Comparison of ENCODE assay signal across 2 cellular contexts in the genomic region with DNA sequence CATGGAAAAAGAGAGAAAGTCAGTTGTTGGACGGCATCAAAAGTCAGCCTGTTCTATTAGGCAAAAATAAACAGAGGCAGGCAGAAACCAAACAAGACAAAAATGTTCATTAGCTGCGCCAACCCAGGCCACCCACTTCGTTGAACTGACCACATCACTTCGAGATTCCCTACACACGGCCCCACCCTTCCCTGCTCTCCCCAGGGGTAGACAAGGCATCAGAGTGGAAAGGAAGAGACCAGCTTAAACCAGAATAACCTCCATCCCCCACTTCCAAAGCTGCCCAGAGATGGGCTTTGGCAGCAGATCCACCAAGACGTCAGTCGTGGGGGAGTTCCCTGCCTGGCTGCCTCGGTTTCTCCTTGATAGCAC.
TF ChIP-seq lines count a peak whose summit lies in the region.

No MANE protein-coding gene starts in this region.

TF ChIP-seq in GM23338, 12 proteins besides CTCF, POLR2A, EP300 and RAD21 (continues in another document):
- TF ChIP-seq JUNB (IDR thresholded peaks at IDR 0.05; ENCODE audit: unreplicated experiment) (no peak), EZH2 (IDR thresholded peaks at IDR 0.05; ENCODE audit: low read depth, unreplicated experiment) (no peak), NANOG (IDR thresholded peaks at IDR 0.05; ENCODE audit: borderline replicate concordance) (no peak), POLR2AphosphoS5 (IDR thresholded peaks at IDR 0.05; ENCODE audit: low read depth) (no peak), CREB1 (CRISPR knock-in tag; IDR thresholded peaks at IDR 0.05; ENCODE audit: low read depth) (no peak), ZNF331 (CRISPR knock-in tag; IDR thresholded peaks at IDR 0.05; ENCODE audit: low read depth) (no peak), STAT1 (IDR thresholded peaks at IDR 0.05; ENCODE audit: unreplicated experiment) (no peak)
- TF ChIP-seq, protein P1, sequence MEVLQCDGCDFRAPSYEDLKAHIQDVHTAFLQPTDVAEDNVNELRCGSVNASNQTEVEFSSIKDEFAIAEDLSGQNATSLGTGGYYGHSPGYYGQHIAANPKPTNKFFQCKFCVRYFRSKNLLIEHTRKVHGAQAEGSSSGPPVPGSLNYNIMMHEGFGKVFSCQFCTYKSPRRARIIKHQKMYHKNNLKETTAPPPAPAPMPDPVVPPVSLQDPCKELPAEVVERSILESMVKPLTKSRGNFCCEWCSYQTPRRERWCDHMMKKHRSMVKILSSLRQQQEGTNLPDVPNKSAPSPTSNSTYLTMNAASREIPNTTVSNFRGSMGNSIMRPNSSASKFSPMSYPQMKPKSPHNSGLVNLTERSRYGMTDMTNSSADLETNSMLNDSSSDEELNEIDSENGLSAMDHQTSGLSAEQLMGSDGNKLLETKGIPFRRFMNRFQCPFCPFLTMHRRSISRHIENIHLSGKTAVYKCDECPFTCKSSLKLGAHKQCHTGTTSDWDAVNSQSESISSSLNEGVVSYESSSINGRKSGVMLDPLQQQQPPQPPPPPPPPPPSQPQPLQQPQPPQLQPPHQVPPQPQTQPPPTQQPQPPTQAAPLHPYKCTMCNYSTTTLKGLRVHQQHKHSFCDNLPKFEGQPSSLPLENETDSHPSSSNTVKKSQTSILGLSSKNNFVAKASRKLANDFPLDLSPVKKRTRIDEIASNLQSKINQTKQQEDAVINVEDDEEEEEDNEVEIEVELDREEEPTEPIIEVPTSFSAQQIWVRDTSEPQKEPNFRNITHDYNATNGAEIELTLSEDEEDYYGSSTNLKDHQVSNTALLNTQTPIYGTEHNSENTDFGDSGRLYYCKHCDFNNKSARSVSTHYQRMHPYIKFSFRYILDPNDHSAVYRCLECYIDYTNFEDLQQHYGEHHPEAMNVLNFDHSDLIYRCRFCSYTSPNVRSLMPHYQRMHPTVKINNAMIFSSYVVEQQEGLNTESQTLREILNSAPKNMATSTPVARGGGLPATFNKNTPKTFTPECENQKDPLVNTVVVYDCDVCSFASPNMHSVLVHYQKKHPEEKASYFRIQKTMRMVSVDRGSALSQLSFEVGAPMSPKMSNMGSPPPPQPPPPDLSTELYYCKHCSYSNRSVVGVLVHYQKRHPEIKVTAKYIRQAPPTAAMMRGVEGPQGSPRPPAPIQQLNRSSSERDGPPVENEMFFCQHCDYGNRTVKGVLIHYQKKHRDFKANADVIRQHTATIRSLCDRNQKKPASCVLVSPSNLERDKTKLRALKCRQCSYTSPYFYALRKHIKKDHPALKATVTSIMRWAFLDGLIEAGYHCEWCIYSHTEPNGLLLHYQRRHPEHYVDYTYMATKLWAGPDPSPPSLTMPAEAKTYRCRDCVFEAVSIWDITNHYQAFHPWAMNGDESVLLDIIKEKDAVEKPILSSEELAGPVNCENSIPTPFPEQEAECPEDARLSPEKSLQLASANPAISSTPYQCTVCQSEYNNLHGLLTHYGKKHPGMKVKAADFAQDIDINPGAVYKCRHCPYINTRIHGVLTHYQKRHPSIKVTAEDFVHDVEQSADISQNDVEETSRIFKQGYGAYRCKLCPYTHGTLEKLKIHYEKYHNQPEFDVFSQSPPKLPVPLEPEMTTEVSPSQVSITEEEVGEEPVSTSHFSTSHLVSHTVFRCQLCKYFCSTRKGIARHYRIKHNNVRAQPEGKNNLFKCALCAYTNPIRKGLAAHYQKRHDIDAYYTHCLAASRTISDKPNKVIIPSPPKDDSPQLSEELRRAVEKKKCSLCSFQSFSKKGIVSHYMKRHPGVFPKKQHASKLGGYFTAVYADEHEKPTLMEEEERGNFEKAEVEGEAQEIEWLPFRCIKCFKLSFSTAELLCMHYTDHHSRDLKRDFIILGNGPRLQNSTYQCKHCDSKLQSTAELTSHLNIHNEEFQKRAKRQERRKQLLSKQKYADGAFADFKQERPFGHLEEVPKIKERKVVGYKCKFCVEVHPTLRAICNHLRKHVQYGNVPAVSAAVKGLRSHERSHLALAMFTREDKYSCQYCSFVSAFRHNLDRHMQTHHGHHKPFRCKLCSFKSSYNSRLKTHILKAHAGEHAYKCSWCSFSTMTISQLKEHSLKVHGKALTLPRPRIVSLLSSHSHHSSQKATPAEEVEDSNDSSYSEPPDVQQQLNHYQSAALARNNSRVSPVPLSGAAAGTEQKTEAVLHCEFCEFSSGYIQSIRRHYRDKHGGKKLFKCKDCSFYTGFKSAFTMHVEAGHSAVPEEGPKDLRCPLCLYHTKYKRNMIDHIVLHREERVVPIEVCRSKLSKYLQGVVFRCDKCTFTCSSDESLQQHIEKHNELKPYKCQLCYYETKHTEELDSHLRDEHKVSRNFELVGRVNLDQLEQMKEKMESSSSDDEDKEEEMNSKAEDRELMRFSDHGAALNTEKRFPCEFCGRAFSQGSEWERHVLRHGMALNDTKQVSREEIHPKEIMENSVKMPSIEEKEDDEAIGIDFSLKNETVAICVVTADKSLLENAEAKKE (CRISPR knock-in tag; IDR thresholded peaks at IDR 0.05), result no peak
- TF ChIP-seq, protein P2, sequence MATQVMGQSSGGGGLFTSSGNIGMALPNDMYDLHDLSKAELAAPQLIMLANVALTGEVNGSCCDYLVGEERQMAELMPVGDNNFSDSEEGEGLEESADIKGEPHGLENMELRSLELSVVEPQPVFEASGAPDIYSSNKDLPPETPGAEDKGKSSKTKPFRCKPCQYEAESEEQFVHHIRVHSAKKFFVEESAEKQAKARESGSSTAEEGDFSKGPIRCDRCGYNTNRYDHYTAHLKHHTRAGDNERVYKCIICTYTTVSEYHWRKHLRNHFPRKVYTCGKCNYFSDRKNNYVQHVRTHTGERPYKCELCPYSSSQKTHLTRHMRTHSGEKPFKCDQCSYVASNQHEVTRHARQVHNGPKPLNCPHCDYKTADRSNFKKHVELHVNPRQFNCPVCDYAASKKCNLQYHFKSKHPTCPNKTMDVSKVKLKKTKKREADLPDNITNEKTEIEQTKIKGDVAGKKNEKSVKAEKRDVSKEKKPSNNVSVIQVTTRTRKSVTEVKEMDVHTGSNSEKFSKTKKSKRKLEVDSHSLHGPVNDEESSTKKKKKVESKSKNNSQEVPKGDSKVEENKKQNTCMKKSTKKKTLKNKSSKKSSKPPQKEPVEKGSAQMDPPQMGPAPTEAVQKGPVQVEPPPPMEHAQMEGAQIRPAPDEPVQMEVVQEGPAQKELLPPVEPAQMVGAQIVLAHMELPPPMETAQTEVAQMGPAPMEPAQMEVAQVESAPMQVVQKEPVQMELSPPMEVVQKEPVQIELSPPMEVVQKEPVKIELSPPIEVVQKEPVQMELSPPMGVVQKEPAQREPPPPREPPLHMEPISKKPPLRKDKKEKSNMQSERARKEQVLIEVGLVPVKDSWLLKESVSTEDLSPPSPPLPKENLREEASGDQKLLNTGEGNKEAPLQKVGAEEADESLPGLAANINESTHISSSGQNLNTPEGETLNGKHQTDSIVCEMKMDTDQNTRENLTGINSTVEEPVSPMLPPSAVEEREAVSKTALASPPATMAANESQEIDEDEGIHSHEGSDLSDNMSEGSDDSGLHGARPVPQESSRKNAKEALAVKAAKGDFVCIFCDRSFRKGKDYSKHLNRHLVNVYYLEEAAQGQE (IDR thresholded peaks at IDR 0.05; ENCODE audit: unreplicated experiment), result no peak
- TF ChIP-seq, protein P3, sequence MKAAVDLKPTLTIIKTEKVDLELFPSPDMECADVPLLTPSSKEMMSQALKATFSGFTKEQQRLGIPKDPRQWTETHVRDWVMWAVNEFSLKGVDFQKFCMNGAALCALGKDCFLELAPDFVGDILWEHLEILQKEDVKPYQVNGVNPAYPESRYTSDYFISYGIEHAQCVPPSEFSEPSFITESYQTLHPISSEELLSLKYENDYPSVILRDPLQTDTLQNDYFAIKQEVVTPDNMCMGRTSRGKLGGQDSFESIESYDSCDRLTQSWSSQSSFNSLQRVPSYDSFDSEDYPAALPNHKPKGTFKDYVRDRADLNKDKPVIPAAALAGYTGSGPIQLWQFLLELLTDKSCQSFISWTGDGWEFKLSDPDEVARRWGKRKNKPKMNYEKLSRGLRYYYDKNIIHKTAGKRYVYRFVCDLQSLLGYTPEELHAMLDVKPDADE (IDR thresholded peaks at IDR 0.05), result no peak

TF ChIP-seq in H1, 55 proteins besides CTCF, POLR2A, EP300 and RAD21:
- TF ChIP-seq RNF2 (IDR thresholded peaks at IDR 0.05; ENCODE audit: borderline replicate concordance, low read depth, low read length, missing control alignments, poor library complexity, severe bottlenecking) (no peak), GABPA (IDR thresholded peaks at IDR 0.05; ENCODE audit: borderline replicate concordance, insufficient read depth, low read length) (no peak), NRF1 (IDR thresholded peaks at IDR 0.05; ENCODE audit: low read depth, low read length) (no peak), HDAC2 (IDR thresholded peaks at IDR 0.05; ENCODE audit: borderline replicate concordance in 1 of 2, low read depth in 2 of 2, low read length in 2 of 2) (no peak), CREB1 (IDR thresholded peaks at IDR 0.05) (no peak), YY1 (IDR thresholded peaks at IDR 0.05; ENCODE audit: low read depth, low read length) (no peak), CEBPB (IDR thresholded peaks at IDR 0.05; ENCODE audit: low read depth, low read length) (no peak), KDM5A (IDR thresholded peaks at IDR 0.05; ENCODE audit: low read length) (no peak)
